8 cellular contexts compared by ENCODE assay signal in the genomic region with DNA sequence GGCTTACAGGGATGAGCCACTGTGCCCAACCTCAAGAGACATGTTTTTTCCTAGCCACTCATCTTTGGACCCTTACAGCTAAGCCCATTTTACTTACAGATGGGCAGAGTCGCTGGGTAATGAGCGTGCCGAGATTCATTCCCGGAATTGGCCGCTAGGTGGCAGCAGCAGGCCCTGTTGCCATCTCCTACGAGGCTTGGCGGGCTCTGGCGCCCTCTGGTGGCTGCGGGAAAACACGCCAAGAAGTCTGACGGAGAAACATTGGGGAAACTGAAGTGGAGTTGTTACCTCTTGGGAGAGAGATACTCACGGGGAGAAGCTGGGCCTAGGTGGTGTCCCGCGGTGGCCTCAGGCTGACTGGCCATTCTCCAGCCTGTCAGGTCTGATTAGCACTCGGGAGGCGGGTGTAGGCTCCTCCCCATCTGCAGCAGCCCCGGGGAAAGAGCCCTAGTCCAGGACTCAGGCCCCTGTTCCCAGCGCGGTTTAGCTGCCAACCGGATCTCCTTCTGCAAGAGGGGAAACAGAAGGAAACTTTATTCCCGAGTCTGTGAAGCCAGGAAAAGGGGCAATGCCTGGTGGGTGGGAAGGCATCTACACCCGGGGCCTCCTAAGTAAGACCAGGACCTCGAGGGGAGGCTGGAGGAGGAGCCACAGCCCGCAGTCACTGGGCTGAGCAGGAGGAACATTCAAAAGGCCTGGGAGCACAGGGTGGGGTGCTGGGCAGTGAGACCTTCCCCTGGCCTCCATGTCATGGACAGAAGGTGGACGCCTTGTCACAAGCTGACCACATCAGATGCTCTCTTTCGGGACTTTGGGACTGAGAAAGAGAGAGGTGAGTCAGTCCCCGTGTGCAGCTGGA.
DNase-seq lines count a peak whose midpoint lies in the region; ATAC-seq and TF ChIP-seq lines count a peak whose summit lies in the region.

No MANE protein-coding gene starts in this region.

- H3K9me3 ChIP-seq in iPS-20b (ENCODE audit: insufficient read depth, low read depth, low read length): no peaks in the 10 kb centered on the region

- H3K4me3 ChIP-seq in iPS-20b (ENCODE audit: low read length): peak overlapping the region; percentile 50; the same call in 1 of the 2 replicates

- ATAC-seq in HG02938 (IDR thresholded peaks at IDR 0.05; ENCODE audit: unreplicated experiment) (peak; percentile 54), HG02870 (IDR thresholded peaks at IDR 0.05; ENCODE audit: unreplicated experiment) (no peak)

- no peaks in the 10 kb centered on the region for H3K4me1 ChIP-seq in iPS-20b (ENCODE audit: insufficient read depth, low read length)

- peak overlapping the region; percentile 62 for H3K27ac ChIP-seq in VCaP
- H3K27ac ChIP-seq in iPS-20b (ENCODE audit: low read length): no peak overlapping the region

- peaks cover 20% of the 10 kb centered on the region for H3K36me3 ChIP-seq in iPS-20b (ENCODE audit: insufficient read depth, low read depth, low read length)

- DNase-seq in DMS53 (lab: John Stamatoyannopoulos, UW) (peak; percentile 92), NCI-H2227 (lab: John Stamatoyannopoulos, UW; ENCODE audit: unreplicated experiment) (peak; percentile 91), brain pericyte (ENCODE audit: low read depth, low spot score) (peak; percentile 78), smooth muscle cell of the brain vasculature (ENCODE audit: low read depth, low spot score) (peak; percentile 77)

- H3K9ac ChIP-seq in iPS-20b (ENCODE audit: low read depth, low read length): peak overlapping the region; percentile 26; the same call in 1 of the 2 replicates

- peak; percentile 100 for TF ChIP-seq CTCF in VCaP (conservative IDR thresholded peaks at IDR 0.05)

- no peaks in the 10 kb centered on the region for H3K27me3 ChIP-seq in iPS-20b (ENCODE audit: insufficient read depth, low read length)
